ENCODE assay signal across 18 cellular contexts in genomic region chr2:215439404-215439803, GRCh38. TPM values are rescaled to one million over a fixed set of nuclear protein-coding genes. Genes with fewer than 3 reads are reported as not detected.
DNase-seq lines count a peak whose midpoint lies in the region; ATAC-seq and TF ChIP-seq lines count a peak whose summit lies in the region.
"Had no signal": no experiment of that assay in that cellular context is flagged by ENCODE, and none has a peak within 500 bp of the region (broad histone marks: within the 10 kb centered on the region; RNA-seq: fewer than 3 reads in every experiment).

No MANE protein-coding gene starts in this region.

- H3K4me2 ChIP-seq in trophoblast cell (ENCODE audit: low read length) = no peak overlapping the region
- H3K4me2 ChIP-seq: PC-9 had no signal

- no peak overlapping the region for H3K4me3 Mint-ChIP-seq in stimulated activated naive B cell treated with anti-CD40 and anti-IgM and Interleukin-4, amounts not matched to agents 10 μg/mL and 1 μg/mL and 100 μg/mL, for 72 hours

- H3K4me1 Mint-ChIP-seq in stimulated activated naive B cell treated with anti-CD40 and anti-IgM and Interleukin-4, amounts not matched to agents 10 μg/mL and 1 μg/mL and 100 μg/mL, for 72 hours = peaks cover 9 to 18% of the 10 kb centered on the region in 2 donors

- H3K4me3 ChIP-seq in RWPE2 (ENCODE audit: severe bottlenecking) = no peak overlapping the region
- no peak overlapping the region for H3K4me3 ChIP-seq in coronary artery
- H3K4me3 ChIP-seq in trophoblast cell (ENCODE audit: low read depth, low read length) = no peak overlapping the region
- H3K4me3 ChIP-seq: HAP-1, MG63, PC-9, SJSA1 had no signal

- no peak overlapping the region for H3K27ac Mint-ChIP-seq in stimulated activated naive B cell treated with anti-CD40 and anti-IgM and Interleukin-4, amounts not matched to agents 10 μg/mL and 1 μg/mL and 100 μg/mL, for 72 hours

- H2BK5ac ChIP-seq in trophoblast cell (ENCODE audit: low read depth, low read length, poor library complexity) = no peak overlapping the region

- H3K27ac ChIP-seq in RWPE2 (ENCODE audit: poor library complexity, severe bottlenecking) (peak overlapping the region; percentile 97), coronary artery (peak overlapping the region; percentile 52 to 71), trophoblast cell (ENCODE audit: low read depth, low read length) (no peak overlapping the region)
- H3K27ac ChIP-seq: PC-9, SJSA1 had no signal

- no peak overlapping the region for H3K18ac ChIP-seq in trophoblast cell (ENCODE audit: low read length)

- H3K36me3 ChIP-seq in RWPE2 (ENCODE audit: low read depth) (peaks cover 7% of the 10 kb centered on the region), trophoblast cell (ENCODE audit: control insufficient read depth in 1 of 2, insufficient read depth in 2 of 2, low read length in 2 of 2) (no peaks in the 10 kb centered on the region)
- H3K36me3 ChIP-seq: HAP-1, MG63 had no signal

- H3K27me3 ChIP-seq in RWPE2 (ENCODE audit: insufficient read depth, poor library complexity, severe bottlenecking) = no peaks in the 10 kb centered on the region
- H3K27me3 ChIP-seq in trophoblast cell (ENCODE audit: insufficient read depth, low read length) = no peaks in the 10 kb centered on the region
- H3K27me3 ChIP-seq: MG63, SJSA1 had no signal

- no peak overlapping the region for H2BK12ac ChIP-seq in trophoblast cell (ENCODE audit: low read length)

- H3K14ac ChIP-seq in trophoblast cell (ENCODE audit: low read length) = no peak overlapping the region

- H3K9me3 ChIP-seq in RWPE2 (ENCODE audit: severe bottlenecking) (no peaks in the 10 kb centered on the region), trophoblast cell (ENCODE audit: insufficient read depth, low read depth, low read length) (no peaks in the 10 kb centered on the region)
- H3K9me3 ChIP-seq: HAP-1, MG63, SJSA1 had no signal

- no peak overlapping the region for H2AFZ ChIP-seq in trophoblast cell (ENCODE audit: insufficient read depth, low read length, poor library complexity)
- H2AFZ ChIP-seq: PC-9 had no signal

- in situ Hi-C loops in Caki2 (cut with HindIII; ENCODE audit: low pct_unique_long_range_greater_than_20kb, low sequenced_read_pairs) = no loop called here

- no peak overlapping the region for H4K12ac ChIP-seq in trophoblast cell (ENCODE audit: low read depth, low read length)

- H4K91ac ChIP-seq in trophoblast cell (ENCODE audit: low read depth, low read length) = peak overlapping the region; percentile 35

- no peak overlapping the region for H3K4ac ChIP-seq in trophoblast cell (ENCODE audit: low read depth, low read length)

- peaks cover 12% of the 10 kb centered on the region for H3K79me2 ChIP-seq in trophoblast cell (ENCODE audit: control insufficient read depth, insufficient read depth, low read length, poor library complexity)

- no peak overlapping the region for H3K9ac ChIP-seq in trophoblast cell (ENCODE audit: low read length)

- no CpG with 5 or more reads among the region's 2 CpGs for WGBS in trophoblast cell (ENCODE audit: extremely low coverage, insufficient coverage, insufficient read length)

- ATAC-seq in RWPE2 (ENCODE audit: low read depth) (no peak), GM21390 (IDR thresholded peaks at IDR 0.05; ENCODE audit: unreplicated experiment) (no peak)
- ATAC-seq in stimulated activated naive B cell treated with anti-CD40 and anti-IgM and Interleukin-4, amounts not matched to agents 10 μg/mL and 1 μg/mL and 100 μg/mL, for 72 hours (replicated peaks) = no peak

- no peak overlapping the region for H2AK5ac ChIP-seq in trophoblast cell (ENCODE audit: low read length)

- H3K23ac ChIP-seq in trophoblast cell (ENCODE audit: low read length) = no peak overlapping the region

- peaks cover 16% of the 10 kb centered on the region for H3K79me1 ChIP-seq in trophoblast cell (ENCODE audit: low read length)

- H3K36me3 Mint-ChIP-seq in stimulated activated naive B cell treated with anti-CD40 and anti-IgM and Interleukin-4, amounts not matched to agents 10 μg/mL and 1 μg/mL and 100 μg/mL, for 72 hours = no peaks in the 10 kb centered on the region

- DNase-seq in Caki2 (ENCODE audit: low read depth) = peak; percentile 46
- no peak for DNase-seq in RWPE2 (ENCODE audit: low spot score)
- no peak for DNase-seq in coronary artery (ENCODE audit: low spot score)
- DNase-seq in trophoblast cell = peak in 1 of 2 donors; percentile 33
- DNase-seq in stimulated activated naive B cell treated with anti-CD40 and anti-IgM and Interleukin-4, amounts not matched to agents 10 μg/mL and 1 μg/mL and 100 μg/mL, for 72 hours = no peak
- no peak for DNase-seq in KG1 (lab: John Stamatoyannopoulos, UW)
- DNase-seq in DMS114 treated with DMSO at 0.1 percent for 48 hours (lab: John Stamatoyannopoulos, UW; ENCODE audit: unreplicated experiment) = no peak
- DNase-seq: COR-L47, KBM-7, MG63, NCI-H1092, NCI-H2081 treated with DMSO at 0.1 percent for 48 hours, NCI-H510A, NCI-H82, PC-9 had no signal

- H4K8ac ChIP-seq in trophoblast cell (ENCODE audit: low read depth, low read length) = no peak overlapping the region

- no peaks in the 10 kb centered on the region for H3K9me3 Mint-ChIP-seq in stimulated activated naive B cell treated with anti-CD40 and anti-IgM and Interleukin-4, amounts not matched to agents 10 μg/mL and 1 μg/mL and 100 μg/mL, for 72 hours

- H2BK120ac ChIP-seq in trophoblast cell (ENCODE audit: insufficient read depth, low read length, poor library complexity) = no peak overlapping the region

- H3K27me3 Mint-ChIP-seq in stimulated activated naive B cell treated with anti-CD40 and anti-IgM and Interleukin-4, amounts not matched to agents 10 μg/mL and 1 μg/mL and 100 μg/mL, for 72 hours = peaks cover 45 to 73% of the 10 kb centered on the region in 2 donors

- no peak for TF ChIP-seq CTCF in RWPE2 (IDR thresholded peaks at IDR 0.05; ENCODE audit: poor library complexity, severe bottlenecking)
- TF ChIP-seq CTCF in coronary artery (IDR thresholded peaks at IDR 0.05) = no peak

- H3K4me1 ChIP-seq in RWPE2 (ENCODE audit: insufficient read depth, poor library complexity, severe bottlenecking) (peaks cover 47% of the 10 kb centered on the region), trophoblast cell (ENCODE audit: control insufficient read depth in 1 of 2, insufficient read depth in 2 of 2, low read length in 2 of 2) (peaks cover 2 to 4% of the 10 kb centered on the region in 2 experiments)

RNA-seq across cellular contexts. Expression of gene FN1, which starts 3.5 kb away (rescaled TPM):
- total RNA-seq in Caki2 (2014; rRNA removed; shearing (Covaris generic); ENCODE audit: low replicate concordance) = 3,498 and 3,981 TPM in 2 replicates
- 3,568 and 4,026 TPM in 2 replicates for polyA plus RNA-seq in trophoblast cell (2013)
